25 cellular contexts compared by ENCODE assay signal in the genomic region with DNA sequence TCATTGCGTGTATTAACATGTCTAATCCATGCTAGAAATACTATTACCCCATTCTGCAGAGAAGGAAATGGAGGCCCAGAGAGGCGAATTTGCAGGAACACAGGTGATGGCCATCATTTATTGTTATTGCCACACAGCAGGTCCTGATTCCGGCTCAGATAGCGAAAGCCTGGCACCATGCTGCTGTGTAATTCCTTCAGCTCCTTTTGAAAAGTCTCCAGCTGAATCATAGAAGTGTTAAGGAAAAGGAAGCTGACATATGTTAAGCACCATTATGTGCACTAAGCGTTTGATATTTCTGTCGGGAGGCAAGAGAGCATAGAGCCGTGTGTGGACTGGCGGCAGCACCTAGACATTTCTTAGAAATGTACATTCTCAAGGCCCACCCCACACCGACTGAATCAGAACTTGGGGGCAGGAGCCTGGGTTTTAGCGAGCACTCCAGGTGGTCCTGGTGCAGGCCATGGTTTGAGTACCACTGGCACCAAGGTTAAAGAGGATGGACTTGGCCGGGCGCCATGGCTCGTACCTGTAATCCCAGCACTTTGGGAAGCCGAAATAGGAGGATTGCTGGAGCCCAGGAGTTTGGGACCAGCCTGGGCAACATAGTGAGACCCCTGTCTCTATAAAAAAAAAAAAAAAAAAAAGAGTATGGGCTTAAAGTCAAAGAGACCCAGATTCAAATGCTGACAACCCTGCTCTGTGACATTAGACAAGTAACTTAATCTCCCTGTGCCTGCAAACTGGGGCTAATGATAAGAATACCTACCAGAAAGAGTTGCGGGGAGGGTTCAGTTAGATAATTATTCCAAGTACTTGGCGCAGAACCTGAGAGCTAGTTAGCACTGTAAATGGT. TPM values are rescaled to one million over a fixed set of nuclear protein-coding genes. Genes with fewer than 3 reads are reported as not detected.
DNase-seq lines count a peak whose midpoint lies in the region; ATAC-seq and TF ChIP-seq lines count a peak whose summit lies in the region.
"Had no signal": no experiment of that assay in that cellular context is flagged by ENCODE, and none has a peak within 500 bp of the region (broad histone marks: within the 10 kb centered on the region; RNA-seq: fewer than 3 reads in every experiment).

No MANE protein-coding gene starts in this region.

- TF ChIP-seq CTCF in left ventricle myocardium inferior (IDR thresholded peaks at IDR 0.05; ENCODE audit: borderline replicate concordance) (no peak), heart right ventricle (IDR thresholded peaks at IDR 0.05) (no peak), dorsolateral prefrontal cortex (IDR thresholded peaks at IDR 0.05 in 54 of 56, conservative IDR thresholded peaks at IDR 0.05 in 2 of 56; ENCODE audit: low read depth in 1 of 56, partially characterized antibody in 56 of 56) (no peak), smooth muscle cell (IDR thresholded peaks at IDR 0.05; ENCODE audit: borderline replicate concordance, insufficient read depth, poor library complexity, severe bottlenecking) (no peak)

- no peak overlapping the region for H2AFZ ChIP-seq in smooth muscle cell (ENCODE audit: low read depth)
- H2AFZ ChIP-seq: neural progenitor cell had no signal

- peak overlapping the region; percentile 80 for H3K27ac ChIP-seq in left ventricle myocardium inferior (replicated peaks)
- H3K27ac ChIP-seq in heart right ventricle: peak overlapping the region in 5 of 10 donors; percentile 39 to 89 (median 87)
- H3K27ac ChIP-seq in dorsolateral prefrontal cortex: peak overlapping the region in 37 of 59 donors; percentile 66 to 94 (median 86)
- H3K27ac ChIP-seq in smooth muscle cell (ENCODE audit: low read depth): peak overlapping the region; percentile 91
- H3K27ac ChIP-seq: C4-2B, neural progenitor cell, prostate gland, thoracic aorta had no signal

- peaks cover 57% of the 10 kb centered on the region for H3F3A ChIP-seq in smooth muscle cell (ENCODE audit: low read depth)

- no peak for DNase-seq in left ventricle myocardium inferior
- DNase-seq in heart right ventricle: no peak
- DNase-seq in NCI-H69 (lab: John Stamatoyannopoulos, UW): peak; percentile 79
- peak in 1 of 10 donors; percentile 35 for DNase-seq in dorsolateral prefrontal cortex
- DNase-seq in smooth muscle cell (lab: John Stamatoyannopoulos, UW; ENCODE audit: unreplicated experiment): no peak
- DNase-seq in RKO (ENCODE audit: low spot score): no peak
- DNase-seq: activated CD4-positive, alpha-beta memory T cell treated with anti-CD3 and anti-CD28 coated beads, Interleukin-2, amount 10 ng/mL, durations not matched to agents 7 days and 5 days; activated gamma-delta T cell treated with Interleukin-2 at 50 U/mL for 16 hours; activated T-cell treated with anti-CD3 and anti-CD28 coated beads, Interleukin-2, amount 50 U/mL, for 1 hour; hippocampal formation; MM.1S; mucosa of descending colon; NCI-H1930; NCI-H510A; RPMI8226; stimulated activated naive CD4-positive, alpha-beta T cell had no signal

- H3K4me3 ChIP-seq in left ventricle myocardium inferior (no peak overlapping the region), heart right ventricle (no peak overlapping the region), dorsolateral prefrontal cortex (no peak overlapping the region), smooth muscle cell (no peak overlapping the region)
- H3K4me3 ChIP-seq: HAP-1, mucosa of descending colon, neural progenitor cell, prostate gland, thoracic aorta had no signal

- 84 to 86% methylated on average over 16 of the region's 16 CpGs for WGBS in heart right ventricle, 2 donors
- 72% methylated on average over 16 of the region's 16 CpGs for WGBS in smooth muscle cell (ENCODE audit: low lambda C conversion rate)

- H3K4me1 ChIP-seq in left ventricle myocardium inferior: peaks cover 100% of the 10 kb centered on the region
- H3K4me1 ChIP-seq in heart right ventricle: peaks cover 42 to 100% (median 98%) of the 10 kb centered on the region in 9 donors
- peaks cover 55% of the 10 kb centered on the region for H3K4me1 ChIP-seq in smooth muscle cell (ENCODE audit: low read depth)
- H3K4me1 ChIP-seq: prostate gland had no signal

- no peak overlapping the region for H3K9ac ChIP-seq in smooth muscle cell (ENCODE audit: low read depth)
- H3K9ac ChIP-seq: neural progenitor cell had no signal

- H4K20me1 ChIP-seq in smooth muscle cell (ENCODE audit: low read depth): peaks cover 75% of the 10 kb centered on the region

- H3K79me2 ChIP-seq in smooth muscle cell (ENCODE audit: low read depth): peaks cover 77% of the 10 kb centered on the region

- no peaks in the 10 kb centered on the region for H3K36me3 ChIP-seq in left ventricle myocardium inferior
- H3K36me3 ChIP-seq in heart right ventricle: no peaks in the 10 kb centered on the region
- no peaks in the 10 kb centered on the region for H3K36me3 ChIP-seq in smooth muscle cell (ENCODE audit: low read depth)
- H3K36me3 ChIP-seq: HAP-1, neural progenitor cell, prostate gland, thoracic aorta had no signal

- H3K9me3 ChIP-seq in left ventricle myocardium inferior (replicated peaks): no peaks in the 10 kb centered on the region
- no peaks in the 10 kb centered on the region for H3K9me3 ChIP-seq in heart right ventricle
- H3K9me3 ChIP-seq in smooth muscle cell (replicated peaks; ENCODE audit: low read depth): no peaks in the 10 kb centered on the region
- H3K9me3 ChIP-seq: HAP-1, mucosa of descending colon, prostate gland, thoracic aorta had no signal

- intact Hi-C loops in left ventricle myocardium inferior (cut with micrococcal nuclease) (loop anchor here (5.0 kb wide), 1 partner anchor 52 kb away; a partner anchor contains a TSS), heart right ventricle (cut with DNase I) (loop anchor here in 5 of 10 donors (5.0 to 10.0 kb wide), 4 partner anchors 32 to 362 kb away; a partner anchor contains a TSS), dorsolateral prefrontal cortex (cut with DNase I) (no loop called here)

- H3K4me2 ChIP-seq in smooth muscle cell: peak overlapping the region; percentile 12

- no peaks in the 10 kb centered on the region for H3K27me3 ChIP-seq in left ventricle myocardium inferior (ENCODE audit: low read depth)
- H3K27me3 ChIP-seq in heart right ventricle: no peaks in the 10 kb centered on the region
- no peaks in the 10 kb centered on the region for H3K27me3 ChIP-seq in dorsolateral prefrontal cortex
- H3K27me3 ChIP-seq in smooth muscle cell (ENCODE audit: low read depth): no peaks in the 10 kb centered on the region
- H3K27me3 ChIP-seq: neural progenitor cell had no signal

- no peak for ATAC-seq in heart right ventricle
- no peak for ATAC-seq in GM21360 (IDR thresholded peaks at IDR 0.05; ENCODE audit: unreplicated experiment)
- no peak for ATAC-seq in HG03565 (IDR thresholded peaks at IDR 0.05; ENCODE audit: unreplicated experiment)
- ATAC-seq: mucosa of descending colon, SK-N-SH treated with all-trans-retinoic acid at 6 μM for 48 hours had no signal

RNA-seq across cellular contexts. Expression of a gene that starts 52.2 kb away (rescaled TPM):
- total RNA-seq in left ventricle myocardium inferior (15.6 TPM), heart right ventricle (10 to 100 TPM in 9 of 10 donors, 1 to 10 TPM in 1; 9.0 to 20.6 (median 12.5) TPM), dorsolateral prefrontal cortex (10 to 100 TPM; 12.3 to 77.7 (median 23.7) TPM), smooth muscle cell (89.6 and 92.7 TPM in 2 replicates)
- polyA plus RNA-seq in heart right ventricle (1 to 10 TPM; 3.3 to 5.9 TPM), smooth muscle cell (115 and 142 TPM in 2 replicates)
- total RNA-seq: activated CD4-positive, alpha-beta memory T cell treated with anti-CD3 and anti-CD28 coated beads, Interleukin-2, amount 10 ng/mL, durations not matched to agents 7 days and 5 days had no signal
- polyA plus RNA-seq: IgD-negative memory B cell had no signal

RNA-seq across cellular contexts. Expression of a gene that starts 54.5 kb away (rescaled TPM):
- total RNA-seq in left ventricle myocardium inferior (1.7 TPM), heart right ventricle (1 to 10 TPM in 8 of 10 donors, under 1 TPM in 2; 0.89 to 3.5 (median 1.2) TPM), dorsolateral prefrontal cortex (10 to 100 TPM in 36 of 120 experiments, 1 to 10 TPM in 84; 5.1 to 15.4 (median 9.2) TPM), smooth muscle cell (2.9 and 3.6 TPM in 2 replicates)
- polyA plus RNA-seq in heart right ventricle (1 to 10 TPM; 1.2 to 1.6 TPM), smooth muscle cell (4.8 and 7.1 TPM in 2 replicates)
